In genomic region chr5:176217188-176217727, GRCh38 we compare ENCODE assay signal across 7 cellular contexts. TPM values are rescaled to one million over a fixed set of nuclear protein-coding genes. Genes with fewer than 3 reads are reported as not detected.
DNase-seq lines count a peak whose midpoint lies in the region; ATAC-seq and TF ChIP-seq lines count a peak whose summit lies in the region.
"Not testable (repeated sequence)": the region's sequence is repeated elsewhere in the genome, so short reads cannot be mapped to it uniquely, and the experiment has no call there.

No MANE protein-coding gene starts in this region.

- not testable (repeated sequence) for H4K91ac ChIP-seq in IMR-90 (ENCODE audit: insufficient read depth, low read depth, low read length)

- not testable (repeated sequence) for DNase-seq in Caco-2; IMR-90; hepatocyte (ENCODE audit: low spot score); lower lobe of right lung; uterus
- DNase-seq in neural progenitor cell (ENCODE audit: low spot score) = peak; percentile 76

- H3K56ac ChIP-seq in IMR-90 (ENCODE audit: extremely low read depth, insufficient read depth, low read length) = not testable (repeated sequence)

- H3K36me3 ChIP-seq in Caco-2 (ENCODE audit: control insufficient read depth, insufficient read depth, low read length); IMR-90 (ENCODE audit: control insufficient read depth, insufficient read depth, low read length); hepatocyte (replicated peaks; ENCODE audit: insufficient read depth, low read depth); lower lobe of right lung; neural progenitor cell; uterus: not testable (repeated sequence)

- H3K36me3 Mint-ChIP-seq in Caco-2 (ENCODE audit: insufficient read depth, unreplicated experiment); neural progenitor cell: not testable (repeated sequence)

- TF ChIP-seq CTCF in Caco-2 (IDR thresholded peaks at IDR 0.05; ENCODE audit: insufficient read depth in 1 of 2, low read depth in 1 of 2, low read length in 1 of 2, severe bottlenecking in 1 of 2, unreplicated experiment in 1 of 2); IMR-90 (conservative IDR thresholded peaks at IDR 0.05; ENCODE audit: low read depth, low read length); hepatocyte (IDR thresholded peaks at IDR 0.05; ENCODE audit: poor library complexity); lower lobe of right lung (IDR thresholded peaks at IDR 0.05); uterus (IDR thresholded peaks at IDR 0.05): not testable (repeated sequence)
- peak; percentile 16 for TF ChIP-seq CTCF in neural progenitor cell (IDR thresholded peaks at IDR 0.05)

- H2BK5ac ChIP-seq in IMR-90 (ENCODE audit: low read depth, low read length, poor library complexity, severe bottlenecking) = not testable (repeated sequence)

- no CpG with 5 or more reads among the region's 5 CpGs for WGBS in IMR-90 (ENCODE audit: extremely low coverage in 2 of 2, insufficient read length in 1 of 2), 2 experiments
- 10% methylated on average over 2 of the region's 5 CpGs for WGBS in hepatocyte (ENCODE audit: low lambda C conversion rate, missing lambda C conversion rate)

- H3K9me3 Mint-ChIP-seq in Caco-2 (ENCODE audit: unreplicated experiment); neural progenitor cell: not testable (repeated sequence)

- H2BK15ac ChIP-seq in IMR-90 (ENCODE audit: low read depth, low read length) = not testable (repeated sequence)

- H3K14ac ChIP-seq in IMR-90 (replicated peaks; ENCODE audit: low read depth, low read length) = not testable (repeated sequence)

- not testable (repeated sequence) for H3K79me1 ChIP-seq in IMR-90 (ENCODE audit: low read depth in 1 of 2, low read length in 2 of 2)

- BruUV-seq in Caco-2 (replicated peaks; lab: Mats Ljungman, UMichigan); IMR-90 (replicated peaks; lab: Mats Ljungman, UMichigan): not testable (repeated sequence)

- H4K5ac ChIP-seq in IMR-90 (ENCODE audit: low read depth, low read length) = not testable (repeated sequence)

- H3K4me1 Mint-ChIP-seq in Caco-2 (ENCODE audit: low read depth, unreplicated experiment) = peaks cover 20% of the 10 kb centered on the region
- not testable (repeated sequence) for H3K4me1 Mint-ChIP-seq in neural progenitor cell

- H2BK20ac ChIP-seq in IMR-90 (ENCODE audit: low read depth, low read length) = not testable (repeated sequence)

- H3K4me3 ChIP-seq in Caco-2 (ENCODE audit: low read depth, low read length); IMR-90 (ENCODE audit: insufficient read depth, low read depth, low read length); hepatocyte; lower lobe of right lung; neural progenitor cell; uterus: not testable (repeated sequence)

- H2AFZ ChIP-seq in IMR-90 (replicated peaks; ENCODE audit: low read length, poor library complexity); hepatocyte; neural progenitor cell (replicated peaks): not testable (repeated sequence)

- not testable (repeated sequence) for H4K20me1 ChIP-seq in IMR-90 (ENCODE audit: insufficient read depth, low read length); hepatocyte (ENCODE audit: insufficient read depth, poor library complexity, severe bottlenecking); neural progenitor cell (ENCODE audit: low read depth)

- not testable (repeated sequence) for H3K9ac ChIP-seq in IMR-90 (ENCODE audit: low read depth, low read length); neural progenitor cell

- H3F3A ChIP-seq in neural progenitor cell (ENCODE audit: low read depth) = not testable (repeated sequence)

- POLR2A ChIA-PET in Caco-2 (lab: Charles Lee); IMR-90 (lab: Charles Lee; ENCODE audit: unreplicated experiment): not testable (repeated sequence)

- H3K79me2 ChIP-seq in hepatocyte; neural progenitor cell (ENCODE audit: low read depth): not testable (repeated sequence)

- H3K27ac ChIP-seq in IMR-90 (ENCODE audit: insufficient read depth, low read length); lower lobe of right lung; neural progenitor cell: not testable (repeated sequence)
- H3K27ac ChIP-seq in hepatocyte = peak overlapping the region; percentile 39
- H3K27ac ChIP-seq in uterus = peak overlapping the region; percentile 33 to 37

- not testable (repeated sequence) for H2BK120ac ChIP-seq in IMR-90 (ENCODE audit: low read depth, low read length)

- H3K27ac Mint-ChIP-seq in Caco-2 (ENCODE audit: unreplicated experiment) = peak overlapping the region; percentile 19
- not testable (repeated sequence) for H3K27ac Mint-ChIP-seq in neural progenitor cell

- H3K4me1 ChIP-seq in Caco-2; IMR-90 (ENCODE audit: control insufficient read depth, insufficient read depth, low read length); hepatocyte (ENCODE audit: insufficient read depth); lower lobe of right lung; neural progenitor cell; uterus: not testable (repeated sequence)

- not testable (repeated sequence) for TF ChIP-seq RAD21 in IMR-90 (IDR thresholded peaks at IDR 0.05; ENCODE audit: low read length)

- ATAC-seq in IMR-90 (ENCODE audit: low read depth) (peak; percentile 64), SK-N-SH treated with all-trans-retinoic acid at 6 μM for 48 hours (peak; percentile 27; the same call in 1 of the 3 replicates), lower lobe of right lung (peak; percentile 16 to 23)

- H3K23ac ChIP-seq in IMR-90 (ENCODE audit: low read depth, low read length) = not testable (repeated sequence)

- TF ChIP-seq POLR2A in IMR-90 (IDR thresholded peaks at IDR 0.05; ENCODE audit: low read depth, low read length); uterus (IDR thresholded peaks at IDR 0.05): not testable (repeated sequence)

- not testable (repeated sequence) for H3K4ac ChIP-seq in IMR-90 (ENCODE audit: low read depth, low read length)

- H2AK5ac ChIP-seq in IMR-90 (ENCODE audit: low read depth, low read length) = not testable (repeated sequence)

- peak overlapping the region; percentile 35 for H3K4me3 Mint-ChIP-seq in Caco-2 (ENCODE audit: unreplicated experiment)
- H3K4me3 Mint-ChIP-seq in neural progenitor cell = not testable (repeated sequence)

- H3K27me3 ChIP-seq in Caco-2 (replicated peaks; ENCODE audit: control insufficient read depth, insufficient read depth, low read length); IMR-90 (ENCODE audit: control insufficient read depth, insufficient read depth, low read length); hepatocyte; lower lobe of right lung (ENCODE audit: low read depth); neural progenitor cell; uterus: not testable (repeated sequence)

- H3K9me3 ChIP-seq in Caco-2; IMR-90 (ENCODE audit: control insufficient read depth, insufficient read depth, low read length); hepatocyte (ENCODE audit: low read depth); lower lobe of right lung; neural progenitor cell (ENCODE audit: low read depth); uterus: not testable (repeated sequence)

- not testable (repeated sequence) for H3K9me1 ChIP-seq in IMR-90 (ENCODE audit: insufficient read depth, low read length)

- not testable (repeated sequence) for H2AK9ac ChIP-seq in IMR-90 (replicated peaks; ENCODE audit: low read depth, low read length, poor library complexity)

- CTCF ChIA-PET in Caco-2 (lab: Charles Lee) = interaction anchor here (1.0 kb wide), 1 partner anchor 1475 kb away, joined by 3 read pairs; no protein-coding TSS in a partner anchor
- CTCF ChIA-PET in IMR-90 (lab: Yijun Ruan, JAX) = not testable (repeated sequence)

- not testable (repeated sequence) for H3K27me3 Mint-ChIP-seq in Caco-2 (ENCODE audit: insufficient read depth, unreplicated experiment); neural progenitor cell (ENCODE audit: insufficient read depth, low read depth)

- H3K4me2 ChIP-seq in IMR-90 (ENCODE audit: low read depth, low read length) = not testable (repeated sequence)
- peak overlapping the region; percentile 58 for H3K4me2 ChIP-seq in hepatocyte
- H3K4me2 ChIP-seq in neural progenitor cell = peak overlapping the region; percentile 47

- dilution Hi-C loops in IMR-90 (cut with HindIII; ENCODE audit: low sequenced_read_pairs, unreplicated experiment) = not testable (repeated sequence)

- intact Hi-C loops in Caco-2 (cut with micrococcal nuclease; ENCODE audit: unreplicated experiment); IMR-90 (cut with micrococcal nuclease); lower lobe of right lung (cut with DNase I); uterus (cut with DNase I; ENCODE audit: low total_unique reads): not testable (repeated sequence)

- not testable (repeated sequence) for H3K18ac ChIP-seq in IMR-90 (ENCODE audit: low read depth, low read length)

- H4K8ac ChIP-seq in IMR-90 (ENCODE audit: low read depth in 2 of 2, low read length in 2 of 2) = not testable (repeated sequence)

- in situ Hi-C loops in IMR-90 (cut with MboI; ENCODE audit: low sequenced_read_pairs) = not testable (repeated sequence)

- not testable (repeated sequence) for H3K9me2 ChIP-seq in hepatocyte (replicated peaks; ENCODE audit: insufficient read depth)

RNA-seq across cellular contexts. Expression of gene SIMC1, which starts 21.0 kb away (rescaled TPM):
- total RNA-seq in Caco-2 (2022) = 40.2 and 42.3 TPM in 2 replicates
- total RNA-seq in IMR-90 (2012; rRNA removed) = 6.9 and 8.2 TPM in 2 replicates
- polyA plus RNA-seq in IMR-90 (2012; rRNA removed) = 11.7 and 13.4 TPM in 2 replicates
- polyA plus RNA-seq in IMR-90 (2012; cell fraction: cytosol; rRNA removed) = 6.1 and 6.7 TPM in 2 replicates
- 7.9 and 15.3 TPM in 2 replicates for polyA plus RNA-seq in IMR-90 (2012; cell fraction: nucleus; rRNA removed; ENCODE audit: low replicate concordance)
- total RNA-seq in hepatocyte = 27.0 and 34.7 TPM in 2 replicates
- polyA plus RNA-seq in hepatocyte = 37.6 and 44.2 TPM in 2 replicates
- total RNA-seq in lower lobe of right lung = 18.0 TPM
- 10.9 and 15.7 TPM in 2 replicates for total RNA-seq in neural progenitor cell (ENCODE audit: low replicate concordance)
- 10 to 100 TPM in 2 of 4 donors, 1 to 10 TPM in 2; 1.5 to 43.0 (median 14.9) TPM for total RNA-seq in uterus
